ENCODE assay signal across 9 cellular contexts in the genomic region with DNA sequence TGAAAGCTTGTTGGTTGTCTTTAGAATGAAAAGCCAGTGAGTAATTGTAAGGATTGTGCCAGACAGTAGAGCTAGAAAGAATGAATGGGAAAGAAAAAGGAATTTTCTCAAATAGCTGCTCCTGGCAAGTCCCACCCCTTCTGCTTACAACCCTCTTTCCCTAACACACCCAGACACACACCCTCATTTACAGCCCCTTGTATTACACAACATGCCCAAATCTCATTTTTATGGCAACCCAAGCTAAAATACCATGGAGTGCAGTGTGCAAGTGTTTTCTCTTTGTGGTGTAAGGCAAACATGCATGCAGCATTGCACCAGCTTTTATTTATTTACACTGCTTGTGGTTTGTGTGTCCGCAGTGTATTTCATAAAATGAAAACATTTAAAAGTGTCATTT. TPM values are rescaled to one million over a fixed set of nuclear protein-coding genes. Genes with fewer than 3 reads are reported as not detected.
DNase-seq lines count a peak whose midpoint lies in the region; ATAC-seq and TF ChIP-seq lines count a peak whose summit lies in the region.
"Had no signal": no experiment of that assay in that cellular context is flagged by ENCODE, and none has a peak within 500 bp of the region (broad histone marks: within the 10 kb centered on the region; RNA-seq: fewer than 3 reads in every experiment).

No MANE protein-coding gene starts in this region.

- H3K36me3 ChIP-seq in left ventricle myocardium inferior = no peaks in the 10 kb centered on the region
- no peaks in the 10 kb centered on the region for H3K36me3 ChIP-seq in vagina

- DNase-seq in left ventricle myocardium inferior (no peak), Right ventricle myocardium inferior (ENCODE audit: missing footprints) (no peak), iris pigment epithelial cell (ENCODE audit: low read depth) (peak; percentile 70), vagina (ENCODE audit: extremely low spot score in 2 of 2) (no peak), SK-N-DZ (ENCODE audit: low spot score) (no peak)
- no peak for DNase-seq in stimulated activated CD4-positive, alpha-beta T cell treated with anti-CD3 and anti-CD28 coated beads, Interleukin-1b, Interleukin-23, amount 100 ng/mL, for 48 hours

- H3K4me1 ChIP-seq in left ventricle myocardium inferior (peaks cover 26% of the 10 kb centered on the region), vagina (peaks cover 18% of the 10 kb centered on the region)

- H3K27ac ChIP-seq in left ventricle myocardium inferior (replicated peaks) (no peak overlapping the region), vagina (no peak overlapping the region)

- H3K9me3 ChIP-seq in left ventricle myocardium inferior (replicated peaks) = peaks cover 9% of the 10 kb centered on the region
- no peaks in the 10 kb centered on the region for H3K9me3 ChIP-seq in vagina

- no peak for ATAC-seq in Right ventricle myocardium inferior
- no peak for ATAC-seq in HG03196 (IDR thresholded peaks at IDR 0.05; ENCODE audit: unreplicated experiment)
- ATAC-seq: Panc1 had no signal

- intact Hi-C loops in left ventricle myocardium inferior (cut with micrococcal nuclease) (no loop called here), Right ventricle myocardium inferior (cut with DNase I) (no loop called here), vagina (cut with DNase I) (no loop called here)

- TF ChIP-seq CTCF in left ventricle myocardium inferior (IDR thresholded peaks at IDR 0.05; ENCODE audit: borderline replicate concordance) = no peak
- TF ChIP-seq CTCF in WI38 (IDR thresholded peaks at IDR 0.05; ENCODE audit: low read depth, low read length) = no peak
- no peak for TF ChIP-seq CTCF in vagina (IDR thresholded peaks at IDR 0.05)

- H3K4me3 ChIP-seq in left ventricle myocardium inferior (peak overlapping the region; percentile 95), WI38 (ENCODE audit: low read depth, low read length) (peak overlapping the region; percentile 77), vagina (peak overlapping the region; percentile 69 to 91)

- TF ChIP-seq POLR2A in vagina (IDR thresholded peaks at IDR 0.05) = no peak

- H3K27me3 ChIP-seq in left ventricle myocardium inferior (ENCODE audit: low read depth) (no peaks in the 10 kb centered on the region), vagina (no peaks in the 10 kb centered on the region)

RNA-seq across cellular contexts. Expression of a gene that starts 1.5 kb away (rescaled TPM):
- total RNA-seq in left ventricle myocardium inferior = 21.8 TPM
- total RNA-seq in Right ventricle myocardium inferior = 23.2 TPM
- total RNA-seq in vagina = 16.5 TPM
- polyA plus RNA-seq in SK-N-DZ (2014; cell fraction: cytosol; rRNA removed) = 38.9 and 46.0 TPM in 2 replicates
- polyA plus RNA-seq in SK-N-DZ (2014; cell fraction: nucleus; rRNA removed) = 17.1 and 24.7 TPM in 2 replicates
